Comparison of ENCODE assay signal across 17 cellular contexts in the genomic region with DNA sequence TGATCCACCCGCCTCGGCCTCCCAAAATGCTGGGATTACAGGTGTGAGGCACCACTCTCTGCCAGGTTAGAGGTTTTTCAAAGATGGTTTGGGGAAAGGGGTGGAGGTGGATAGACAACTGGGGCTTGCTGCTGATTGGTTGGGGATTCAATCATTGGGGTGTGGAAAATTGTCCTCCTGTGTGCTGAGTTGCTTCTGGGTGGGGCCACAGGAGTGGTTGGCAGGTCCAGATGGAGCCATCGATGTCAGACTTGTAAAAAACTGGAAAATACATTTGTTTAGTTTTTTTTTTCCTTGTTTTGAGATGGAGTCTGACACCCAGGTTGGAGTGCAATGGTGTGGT.
"Had no signal": no experiment of that assay in that cellular context is flagged by ENCODE, and none has a peak within 500 bp of the region (broad histone marks: within the 10 kb centered on the region; RNA-seq: fewer than 3 reads in every experiment).

No MANE protein-coding gene starts in this region.

- H3K4me3 ChIP-seq: suprapubic skin, thyroid gland, uterus had no signal

- H3K9me3 Mint-ChIP-seq: dendritic cell treated with granulocyte-macrophage colony-stimulating factor and Interleukin-4, amounts not matched to agents 40 ng/mL and 50 ng/mL, for 4 days; effector memory CD8-positive, alpha-beta T cell; immature natural killer cell; mesothelial cell of epicardium; natural killer cell; neural crest cell had no signal

- H3K27ac Mint-ChIP-seq: dendritic cell treated with granulocyte-macrophage colony-stimulating factor and Interleukin-4, amounts not matched to agents 40 ng/mL and 50 ng/mL, for 4 days; effector memory CD8-positive, alpha-beta T cell; immature natural killer cell; mesothelial cell of epicardium; natural killer cell had no signal

- H3K36me3 ChIP-seq: suprapubic skin, thyroid gland, upper lobe of left lung, uterus had no signal

- H3K4me3 Mint-ChIP-seq: dendritic cell treated with granulocyte-macrophage colony-stimulating factor and Interleukin-4, amounts not matched to agents 40 ng/mL and 50 ng/mL, for 4 days; effector memory CD8-positive, alpha-beta T cell; immature natural killer cell; mesothelial cell of epicardium; natural killer cell; neural crest cell had no signal

- H3K27me3 Mint-ChIP-seq: dendritic cell treated with granulocyte-macrophage colony-stimulating factor and Interleukin-4, amounts not matched to agents 40 ng/mL and 50 ng/mL, for 4 days had no signal

- DNase-seq: effector memory CD8-positive, alpha-beta T cell; foreskin keratinocyte; immature natural killer cell; left cardiac atrium; mammary epithelial cell; natural killer cell; right cardiac atrium; stimulated activated CD4-positive, alpha-beta T cell treated with anti-CD3 and anti-CD28 coated beads, Interleukin-12 subunit alpha, Interleukin-12 subunit beta, amount 100 ng/mL, for 4 hours; stimulated activated naive CD8-positive, alpha-beta T cell treated with anti-CD3 and anti-CD28 coated beads, Interleukin-15, Interleukin-2, amounts not matched to agents 100 U/mL and 50 U/mL, for 24 hours; uterus had no signal

- H3K9me3 ChIP-seq: suprapubic skin, thyroid gland, upper lobe of left lung, uterus had no signal

- H3K4me1 ChIP-seq: uterus had no signal

- H3K36me3 Mint-ChIP-seq: immature natural killer cell, mesothelial cell of epicardium, natural killer cell had no signal

- ATAC-seq: effector memory CD8-positive, alpha-beta T cell; foreskin keratinocyte; left cardiac atrium; right cardiac atrium; stimulated activated naive CD8-positive, alpha-beta T cell treated with anti-CD3 and anti-CD28 coated beads, Interleukin-15, Interleukin-2, amounts not matched to agents 100 U/mL and 50 U/mL, for 24 hours had no signal

- H3K27ac ChIP-seq: epithelial cell of prostate, foreskin keratinocyte, suprapubic skin, uterus had no signal

- H3K27me3 ChIP-seq: foreskin keratinocyte, suprapubic skin, thyroid gland, upper lobe of left lung, uterus had no signal
